In genomic region chr19:14027856-14028450, GRCh38 we compare ENCODE assay signal across 34 cellular contexts. TPM values are rescaled to one million over a fixed set of nuclear protein-coding genes. Genes with fewer than 3 reads are reported as not detected.
DNase-seq lines count a peak whose midpoint lies in the region; ATAC-seq and TF ChIP-seq lines count a peak whose summit lies in the region.
"Had no signal": no experiment of that assay in that cellular context is flagged by ENCODE, and none has a peak within 500 bp of the region (broad histone marks: within the 10 kb centered on the region; RNA-seq: fewer than 3 reads in every experiment).

RLN3 (plus strand) TSS chr19:14028148; CDS start chr19:14028205, 57 bp downstream.

- no peak for DNase-seq in CD8-positive, alpha-beta memory T cell
- no peak for DNase-seq in activated T-helper 1 cell treated with anti-CD3 and anti-CD28 coated beads, Interleukin-12 subunit alpha, Interleukin-12 subunit beta, Interleukin-2, Interleukin-4 antibody, amounts not matched to agents 30 ng/mL and 10 ng/mL and 1 ng/mL, durations not matched to agents 14 hours and 24 hours and 36 hours (ENCODE audit: low spot score)
- DNase-seq in naive thymus-derived CD8-positive, alpha-beta T cell, result no peak
- no peak for DNase-seq in NCI-H2081 (lab: John Stamatoyannopoulos, UW)
- DNase-seq in kidney tubule cell (ENCODE audit: low spot score), result no peak
- DNase-seq in NCI-H510A (lab: John Stamatoyannopoulos, UW), result no peak
- DNase-seq in endodermal cell, result no peak
- DNase-seq: activated CD4-positive, alpha-beta T cell treated with anti-CD3 and anti-CD28 coated beads for 48 hours; activated effector memory CD4-positive, alpha-beta T cell treated with Interleukin-2 at 50 U/mL for 16 hours; Calu3; colonic mucosa; DMS79 treated with DMSO at 0.1 percent for 48 hours; effector CD8-positive, alpha-beta T cell; GF-D8; GOT3; mesenchymal stem cell; NCI-H1436; NCI-H226; occipital lobe; psoas muscle; sigmoid colon; stimulated activated CD4-positive, alpha-beta T cell treated with anti-CD3 and anti-CD28 coated beads, Interleukin-12 subunit alpha, Interleukin-12 subunit beta, amount 100 ng/mL, for 4 hours; stimulated activated CD4-positive, alpha-beta T cell treated with anti-CD3 and anti-CD28 coated beads, Interleukin-2, amount 100 ng/mL, for 48 hours; thyroid gland had no signal

- CTCF ChIA-PET in CD8-positive, alpha-beta memory T cell (lab: Charles Lee), result no interaction called here

- no peaks in the 10 kb centered on the region for H3K9me3 Mint-ChIP-seq in CD8-positive, alpha-beta memory T cell
- H3K9me3 Mint-ChIP-seq in activated T-helper 1 cell treated with anti-CD3 and anti-CD28 coated beads, Interleukin-12 subunit alpha, Interleukin-12 subunit beta, Interleukin-2, Interleukin-4 antibody, amounts not matched to agents 30 ng/mL and 10 ng/mL and 1 ng/mL, durations not matched to agents 14 hours and 24 hours and 36 hours, result no peaks in the 10 kb centered on the region
- H3K9me3 Mint-ChIP-seq in naive thymus-derived CD8-positive, alpha-beta T cell, result no peaks in the 10 kb centered on the region
- H3K9me3 Mint-ChIP-seq in endodermal cell, result no peaks in the 10 kb centered on the region
- H3K9me3 Mint-ChIP-seq: T-helper 2 cell treated with Interferon-gamma antibody and Interleukin-4, amounts not matched to agents 5 μg/mL and 100 μg/mL, for 36 hours had no signal

- H3K4me3 ChIP-seq in BLaER1 (no peak within 1 kb of the TSS), endodermal cell (ENCODE audit: low read length) (no peak within 1 kb of the TSS)
- H3K4me3 ChIP-seq in CD8-positive, alpha-beta memory T cell (ENCODE audit: low read length), result no peak within 1 kb of the TSS
- H3K4me3 ChIP-seq: ascending aorta, colonic mucosa, psoas muscle, sigmoid colon, thyroid gland, vagina had no signal

- POLR2A ChIA-PET in CD8-positive, alpha-beta memory T cell (lab: Charles Lee), result interaction anchor here (1.8 kb wide), 1 partner anchor 21 kb away, joined by 6 read pairs; the partner anchor contains the start of gene RFX1
- POLR2A ChIA-PET in naive thymus-derived CD8-positive, alpha-beta T cell (lab: Charles Lee), result interaction anchor here (0.6 to 7.5 kb wide), 4 partner anchors 23 to 56 kb away, joined by 3 to 143 read pairs (median 4); partner anchors contain the start of gene RFX1

- no peak for ATAC-seq in naive thymus-derived CD8-positive, alpha-beta T cell
- ATAC-seq: left lobe of liver, psoas muscle, Right ventricle myocardium inferior had no signal

- peaks cover 39% of the 10 kb centered on the region for H3K4me1 ChIP-seq in BLaER1
- H3K4me1 ChIP-seq in CD8-positive, alpha-beta memory T cell (ENCODE audit: insufficient read depth, low read length), result peaks cover 16% of the 10 kb centered on the region
- no peaks in the 10 kb centered on the region for H3K4me1 ChIP-seq in endodermal cell (ENCODE audit: control insufficient read depth, insufficient read depth, low read length)
- H3K4me1 ChIP-seq: colonic mucosa, psoas muscle had no signal

- H3K4me3 Mint-ChIP-seq in CD8-positive, alpha-beta memory T cell, result peak within 1 kb of the TSS in 2 of 7 donors; percentile 28 to 78
- peak within 1 kb of the TSS; percentile 29 for H3K4me3 Mint-ChIP-seq in activated T-helper 1 cell treated with anti-CD3 and anti-CD28 coated beads, Interleukin-12 subunit alpha, Interleukin-12 subunit beta, Interleukin-2, Interleukin-4 antibody, amounts not matched to agents 30 ng/mL and 10 ng/mL and 1 ng/mL, durations not matched to agents 14 hours and 24 hours and 36 hours
- H3K4me3 Mint-ChIP-seq in naive thymus-derived CD8-positive, alpha-beta T cell, result peak within 1 kb of the TSS in 2 of 10 donors; percentile 23 to 35
- H3K4me3 Mint-ChIP-seq in endodermal cell, result no peak within 1 kb of the TSS
- H3K4me3 Mint-ChIP-seq: T-helper 2 cell treated with Interferon-gamma antibody and Interleukin-4, amounts not matched to agents 5 μg/mL and 100 μg/mL, for 36 hours had no signal

- H3K9me3 ChIP-seq in BLaER1 (no peaks in the 10 kb centered on the region), endodermal cell (ENCODE audit: control insufficient read depth, low read length) (no peaks in the 10 kb centered on the region)
- no peaks in the 10 kb centered on the region for H3K9me3 ChIP-seq in CD8-positive, alpha-beta memory T cell (ENCODE audit: low read length)
- H3K9me3 ChIP-seq: ascending aorta, colonic mucosa, psoas muscle, sigmoid colon, thyroid gland, vagina had no signal

- no peaks in the 10 kb centered on the region for H3K27me3 Mint-ChIP-seq in CD8-positive, alpha-beta memory T cell
- H3K27me3 Mint-ChIP-seq in activated T-helper 1 cell treated with anti-CD3 and anti-CD28 coated beads, Interleukin-12 subunit alpha, Interleukin-12 subunit beta, Interleukin-2, Interleukin-4 antibody, amounts not matched to agents 30 ng/mL and 10 ng/mL and 1 ng/mL, durations not matched to agents 14 hours and 24 hours and 36 hours (ENCODE audit: insufficient read depth), result peaks cover 3% of the 10 kb centered on the region
- no peaks in the 10 kb centered on the region for H3K27me3 Mint-ChIP-seq in naive thymus-derived CD8-positive, alpha-beta T cell
- peaks cover 26% of the 10 kb centered on the region for H3K27me3 Mint-ChIP-seq in endodermal cell (ENCODE audit: insufficient read depth)

- peaks cover 16 to 33% (median 22%) of the 10 kb centered on the region in 3 donors for H3K4me1 Mint-ChIP-seq in CD8-positive, alpha-beta memory T cell
- peaks cover 14% of the 10 kb centered on the region for H3K4me1 Mint-ChIP-seq in activated T-helper 1 cell treated with anti-CD3 and anti-CD28 coated beads, Interleukin-12 subunit alpha, Interleukin-12 subunit beta, Interleukin-2, Interleukin-4 antibody, amounts not matched to agents 30 ng/mL and 10 ng/mL and 1 ng/mL, durations not matched to agents 14 hours and 24 hours and 36 hours (ENCODE audit: low read depth)
- H3K4me1 Mint-ChIP-seq in naive thymus-derived CD8-positive, alpha-beta T cell, result peaks cover 16 to 53% (median 34%) of the 10 kb centered on the region in 4 donors
- peaks cover 3% of the 10 kb centered on the region for H3K4me1 Mint-ChIP-seq in endodermal cell

- peaks cover 0 to 7% (median 0%) of the 10 kb centered on the region in 3 donors for H3K36me3 Mint-ChIP-seq in CD8-positive, alpha-beta memory T cell
- peaks cover 5% of the 10 kb centered on the region for H3K36me3 Mint-ChIP-seq in activated T-helper 1 cell treated with anti-CD3 and anti-CD28 coated beads, Interleukin-12 subunit alpha, Interleukin-12 subunit beta, Interleukin-2, Interleukin-4 antibody, amounts not matched to agents 30 ng/mL and 10 ng/mL and 1 ng/mL, durations not matched to agents 14 hours and 24 hours and 36 hours (ENCODE audit: low read depth)
- peaks cover 0 to 3% (median 0%) of the 10 kb centered on the region in 3 donors for H3K36me3 Mint-ChIP-seq in naive thymus-derived CD8-positive, alpha-beta T cell
- no peaks in the 10 kb centered on the region for H3K36me3 Mint-ChIP-seq in endodermal cell (ENCODE audit: low read depth)

- H3K27ac Mint-ChIP-seq in CD8-positive, alpha-beta memory T cell, result peak within 1 kb of the TSS in 7 of 8 donors; percentile 47 to 93 (median 63)
- peak within 1 kb of the TSS; percentile 64 for H3K27ac Mint-ChIP-seq in activated T-helper 1 cell treated with anti-CD3 and anti-CD28 coated beads, Interleukin-12 subunit alpha, Interleukin-12 subunit beta, Interleukin-2, Interleukin-4 antibody, amounts not matched to agents 30 ng/mL and 10 ng/mL and 1 ng/mL, durations not matched to agents 14 hours and 24 hours and 36 hours
- peak within 1 kb of the TSS; percentile 24 to 90 (median 74) for H3K27ac Mint-ChIP-seq in naive thymus-derived CD8-positive, alpha-beta T cell
- no peak within 1 kb of the TSS for H3K27ac Mint-ChIP-seq in endodermal cell
- H3K27ac Mint-ChIP-seq: T-helper 2 cell treated with Interferon-gamma antibody and Interleukin-4, amounts not matched to agents 5 μg/mL and 100 μg/mL, for 36 hours had no signal

- H3K9ac ChIP-seq in BLaER1 (no peak within 1 kb of the TSS), endodermal cell (ENCODE audit: extremely low read depth, low read length, poor library complexity, severe bottlenecking) (no peak within 1 kb of the TSS)

- WGBS in endodermal cell (ENCODE audit: insufficient coverage in 1 of 2, insufficient read length in 1 of 2), 2 experiments, result 85% methylated on average over 12 to 24 of the region's 24 CpGs

- no peak for TF ChIP-seq CTCF in endodermal cell (conservative IDR thresholded peaks at IDR 0.05)

- H3K27me3 ChIP-seq in BLaER1 (no peaks in the 10 kb centered on the region), endodermal cell (ENCODE audit: control insufficient read depth, insufficient read depth, low read length, poor library complexity, severe bottlenecking) (peaks cover 14% of the 10 kb centered on the region)
- no peaks in the 10 kb centered on the region for H3K27me3 ChIP-seq in CD8-positive, alpha-beta memory T cell (ENCODE audit: insufficient read depth, low read length, poor library complexity, severe bottlenecking)
- H3K27me3 ChIP-seq: ascending aorta, colonic mucosa, thyroid gland, vagina had no signal

- H3K27ac ChIP-seq in BLaER1 (no peak within 1 kb of the TSS), endodermal cell (ENCODE audit: low read depth, low read length) (no peak within 1 kb of the TSS)
- no peak within 1 kb of the TSS for H3K27ac ChIP-seq in CD8-positive, alpha-beta memory T cell (ENCODE audit: low read depth, low read length)
- H3K27ac ChIP-seq: ascending aorta, colonic mucosa, psoas muscle, sigmoid colon, thyroid gland, vagina had no signal

- intact Hi-C loops in activated T-helper 1 cell treated with anti-CD3 and anti-CD28 coated beads, Interleukin-12 subunit alpha, Interleukin-12 subunit beta, Interleukin-2, Interleukin-4 antibody, amounts not matched to agents 30 ng/mL and 10 ng/mL and 1 ng/mL, durations not matched to agents 14 hours and 24 hours and 36 hours (cut with micrococcal nuclease), result no loop called here

- H4K20me1 ChIP-seq in BLaER1, result no peaks in the 10 kb centered on the region

- peak within 1 kb of the TSS; percentile 58 for H3K4me2 ChIP-seq in BLaER1

- H3K36me3 ChIP-seq in BLaER1 (no peaks in the 10 kb centered on the region), endodermal cell (ENCODE audit: control insufficient read depth, insufficient read depth, low read length) (no peaks in the 10 kb centered on the region)
- H3K36me3 ChIP-seq in CD8-positive, alpha-beta memory T cell (ENCODE audit: insufficient read depth, low read length), result no peaks in the 10 kb centered on the region
- H3K36me3 ChIP-seq: ascending aorta, colonic mucosa, sigmoid colon, thyroid gland, vagina had no signal

RNA-seq across cellular contexts. Expression of gene RLN3, which starts in this region (rescaled TPM):
- total RNA-seq in CD8-positive, alpha-beta memory T cell, result not detected
- polyA plus RNA-seq in CD8-positive, alpha-beta memory T cell, result not detected
- not detected in 2 replicates for total RNA-seq in activated T-helper 1 cell treated with anti-CD3 and anti-CD28 coated beads, Interleukin-12 subunit alpha, Interleukin-12 subunit beta, Interleukin-2, Interleukin-4 antibody, amounts not matched to agents 30 ng/mL and 10 ng/mL and 1 ng/mL, durations not matched to agents 14 hours and 24 hours and 36 hours
- total RNA-seq in naive thymus-derived CD8-positive, alpha-beta T cell, result not detected
- polyA plus RNA-seq in naive thymus-derived CD8-positive, alpha-beta T cell, result under 1 TPM in 1 of 3 donors, not detected in 2; 0.50 TPM
- not detected for total RNA-seq in endodermal cell
- not detected for polyA plus RNA-seq in endodermal cell (2013, experiment 1 of 2)
- not detected for polyA plus RNA-seq in endodermal cell (2013, experiment 2 of 2)
- total RNA-seq: activated CD8-positive, alpha-beta memory T cell treated with anti-CD3 and anti-CD28 coated beads for 36 hours; ascending aorta; Calu3; colonic mucosa; epithelial cell of proximal tubule; glomerular endothelial cell; left lobe of liver; LHCN-M2; occipital lobe; psoas muscle; Right ventricle myocardium inferior; thyroid gland; vagina had no signal
- polyA plus RNA-seq: psoas muscle, sigmoid colon had no signal
